In genomic region chr16:30369938-30370443, GRCh38 we compare ENCODE assay signal across 8 cellular contexts. TPM values are rescaled to one million over a fixed set of nuclear protein-coding genes. Genes with fewer than 3 reads are reported as not detected.
DNase-seq lines count a peak whose midpoint lies in the region; ATAC-seq and TF ChIP-seq lines count a peak whose summit lies in the region.

No MANE protein-coding gene starts in this region.

- H3K9me3 ChIP-seq in CD4-positive, alpha-beta T cell (ENCODE audit: control insufficient read depth, low read length), result no peaks in the 10 kb centered on the region

- no peak for TF ChIP-seq CTCF in CD4-positive, alpha-beta T cell (IDR thresholded peaks at IDR 0.05)
- no peak for TF ChIP-seq CTCF in fibroblast of pulmonary artery (IDR thresholded peaks at IDR 0.05; ENCODE audit: low read length, missing control alignments)

- POLR2A ChIA-PET in CD4-positive, alpha-beta T cell (lab: Charles Lee), result interaction anchor here (1.0 to 6.0 kb wide), 23 partner anchors 11 to 562 kb away, joined by 3 to 153 read pairs (median 7); partner anchors contain the start of genes ALDOA, CD2BP2, CORO1A and DCTPP1

- no peaks in the 10 kb centered on the region for H3K9me3 Mint-ChIP-seq in CD4-positive, alpha-beta T cell

- H3K4me3 Mint-ChIP-seq in CD4-positive, alpha-beta T cell, result peak overlapping the region; percentile 85

- H3K27me3 ChIP-seq in CD4-positive, alpha-beta T cell (ENCODE audit: control insufficient read depth, insufficient read depth, low read length), result no peaks in the 10 kb centered on the region

- intact Hi-C loops in CD4-positive, alpha-beta T cell (cut with DNase I, micrococcal nuclease), result loop anchor here (1.0 to 10.0 kb wide), 7 partner anchors 8 to 555 kb away; partner anchors contain the start of genes CD2BP2 (in 2 of the 2), FBRS (in 1 of the 2), FBXL19 (in 1 of the 2) and ZNF771 (in 1 of the 2)

- H3K36me3 Mint-ChIP-seq in CD4-positive, alpha-beta T cell (ENCODE audit: low read depth), result peaks cover 23% of the 10 kb centered on the region

- peak overlapping the region; percentile 82 for H3K4me3 ChIP-seq in fibroblast of pulmonary artery (replicated peaks; ENCODE audit: low read depth, low read length)
- peak overlapping the region; percentile 67 to 93 (median 90) for H3K4me3 ChIP-seq in skin epidermis

- CTCF ChIA-PET in CD4-positive, alpha-beta T cell (lab: Charles Lee), result interaction anchor here (0.8 to 2.7 kb wide), 6 partner anchors 15 to 304 kb away, joined by 3 to 19 read pairs (median 4); partner anchors contain the start of genes CD2BP2 and ZNF48

- H3K27ac Mint-ChIP-seq in CD4-positive, alpha-beta T cell, result peak overlapping the region; percentile 81

- H3K4me1 Mint-ChIP-seq in CD4-positive, alpha-beta T cell (ENCODE audit: low read depth), result peaks cover 56% of the 10 kb centered on the region

- H3K27me3 Mint-ChIP-seq in CD4-positive, alpha-beta T cell, result no peaks in the 10 kb centered on the region

- peak overlapping the region; percentile 46 for H3K27ac ChIP-seq in CD4-positive, alpha-beta T cell (ENCODE audit: low read depth, low read length)
- peak overlapping the region; percentile 61 to 94 (median 86) for H3K27ac ChIP-seq in skin epidermis

- DNase-seq in CD4-positive, alpha-beta T cell, result no peak
- DNase-seq in fibroblast of pulmonary artery (ENCODE audit: low read depth), result no peak
- no peak for DNase-seq in HUDEP-2 (lab: John Stamatoyannopoulos, UW; ENCODE audit: unreplicated experiment in 76 of 76)
- DNase-seq in hepatic stellate cell (ENCODE audit: low spot score), result no peak
- no peak for DNase-seq in OCI-M2 (lab: John Stamatoyannopoulos, UW; ENCODE audit: unreplicated experiment)

- no peak for ATAC-seq in CD4-positive, alpha-beta T cell (ENCODE audit: poor library complexity)
- ATAC-seq in GM21515 (IDR thresholded peaks at IDR 0.05; ENCODE audit: unreplicated experiment), result peak; percentile 6

TF ChIP-seq in PFSK-1, 5 proteins besides CTCF, POLR2A, EP300 and RAD21:
- TF ChIP-seq TAF1 (IDR thresholded peaks at IDR 0.05; ENCODE audit: borderline replicate concordance, insufficient read depth, low read length) (peak; percentile 36; the same call in 1 of the 2 replicates), SIN3A (IDR thresholded peaks at IDR 0.05; ENCODE audit: borderline replicate concordance, insufficient read depth, low read length) (no peak)
TF ChIP-seq in PFSK-1: peak in this region for 1.

RNA-seq across cellular contexts. Expression of gene TBC1D10B, which starts 0.3 kb away (rescaled TPM):
- total RNA-seq in CD4-positive, alpha-beta T cell, result 10 to 100 TPM; 12.7 to 14.7 TPM
- 40.1 TPM for polyA plus RNA-seq in PFSK-1 (2012; ENCODE audit: insufficient read length, low read depth)

RNA-seq across cellular contexts. Expression of gene MYL11, which starts 4.6 kb away (rescaled TPM):
- 1 to 10 TPM in 1 of 2 experiments, under 1 TPM in 1; 0.95 to 2.4 TPM for total RNA-seq in CD4-positive, alpha-beta T cell
- 1.5 TPM for polyA plus RNA-seq in PFSK-1 (2012; ENCODE audit: insufficient read length, low read depth)

RNA-seq across cellular contexts. Expression of gene SEPTIN1, which starts 12.4 kb away (rescaled TPM):
- 100 to 1,000 TPM; 161 to 163 TPM for total RNA-seq in CD4-positive, alpha-beta T cell
- 2.9 TPM for polyA plus RNA-seq in PFSK-1 (2012; ENCODE audit: insufficient read length, low read depth)

RNA-seq across cellular contexts. Expression of gene CD2BP2, which starts 14.9 kb away (rescaled TPM):
- 10 to 100 TPM; 39.1 to 41.7 TPM for total RNA-seq in CD4-positive, alpha-beta T cell
- 23.8 TPM for polyA plus RNA-seq in PFSK-1 (2012; ENCODE audit: insufficient read length, low read depth)

RNA-seq across cellular contexts. Expression of gene ZNF48, which starts 25.2 kb away (rescaled TPM):
- 1 to 10 TPM; 3.4 to 3.5 TPM for total RNA-seq in CD4-positive, alpha-beta T cell
- polyA plus RNA-seq in PFSK-1 (2012; ENCODE audit: insufficient read length, low read depth), result 11.6 TPM
